1 cellular context compared by ENCODE assay signal in genomic region chr2:102355526-102356380, GRCh38.
TF ChIP-seq lines count a peak whose summit lies in the region.

Gene IL18R1, plus strand, starts transcription at chr2:102355796. Its CDS starts 6,865 bp downstream, at chr2:102362661.

TF ChIP-seq in HepG2, 621 proteins besides CTCF, POLR2A, EP300 and RAD21 (continued from another document):
- TF ChIP-seq ZNF687 (CRISPR knock-in tag; IDR thresholded peaks at IDR 0.05) (peak; percentile 81), ZBTB39 (CRISPR knock-in tag; IDR thresholded peaks at IDR 0.05) (no peak), MAZ (IDR thresholded peaks at IDR 0.05; ENCODE audit: borderline replicate concordance, low read depth, low read length) (no peak), MAZ (CRISPR knock-in tag; IDR thresholded peaks at IDR 0.05; ENCODE audit: low read depth) (peak; percentile 29; the same call in 1 of the 2 replicates), EZH2 (conservative IDR thresholded peaks at IDR 0.05; ENCODE audit: low read depth, low read length) (peak; percentile 81; the same call in 1 of the 2 replicates), TOE1 (CRISPR knock-in tag; IDR thresholded peaks at IDR 0.05) (peak; percentile 68; the same call in 1 of the 2 replicates), PAXIP1 (CRISPR knock-in tag; conservative IDR thresholded peaks at IDR 0.05) (0 out of 2 replicates have a peak, but pooled peaks have one; percentile 14), MAX (IDR thresholded peaks at IDR 0.05) (peak; percentile 64; the same call in 1 of the 2 replicates), ERF (CRISPR knock-in tag; IDR thresholded peaks at IDR 0.05) (peak; percentile 85; the same call in 1 of the 2 replicates), THAP11 (CRISPR knock-in tag; IDR thresholded peaks at IDR 0.05) (peak; percentile 60; the same call in 1 of the 2 replicates), SOX5 (CRISPR knock-in tag; IDR thresholded peaks at IDR 0.05; ENCODE audit: borderline replicate concordance) (peak; percentile 43; the same call in 1 of the 2 replicates), SSRP1 (CRISPR knock-in tag; IDR thresholded peaks at IDR 0.05) (no peak), SALL1 (CRISPR knock-in tag; IDR thresholded peaks at IDR 0.05) (peak; percentile 83), ZNF232 (CRISPR knock-in tag; IDR thresholded peaks at IDR 0.05; ENCODE audit: borderline replicate concordance) (peak; percentile 40; the same call in 1 of the 2 replicates), HOMEZ (CRISPR knock-in tag; IDR thresholded peaks at IDR 0.05; ENCODE audit: low read depth) (peak; percentile 38; the same call in 1 of the 2 replicates), ZNF788 (CRISPR knock-in tag; IDR thresholded peaks at IDR 0.05; ENCODE audit: borderline replicate concordance) (peak; percentile 52; the same call in 1 of the 2 replicates), REPIN1 (CRISPR knock-in tag; IDR thresholded peaks at IDR 0.05; ENCODE audit: borderline replicate concordance, low read depth) (peak; percentile 86), GATA4 (IDR thresholded peaks at IDR 0.05; ENCODE audit: borderline replicate concordance, low read depth) (no peak), ZNF891 (CRISPR knock-in tag; IDR thresholded peaks at IDR 0.05) (peak; percentile 87; the same call in 1 of the 2 replicates), IKZF4 (CRISPR knock-in tag; IDR thresholded peaks at IDR 0.05; ENCODE audit: borderline replicate concordance, low read depth, not compliant biosample characterization) (peak; percentile 39)
